Comparison of ENCODE assay signal across 23 cellular contexts in the genomic region with DNA sequence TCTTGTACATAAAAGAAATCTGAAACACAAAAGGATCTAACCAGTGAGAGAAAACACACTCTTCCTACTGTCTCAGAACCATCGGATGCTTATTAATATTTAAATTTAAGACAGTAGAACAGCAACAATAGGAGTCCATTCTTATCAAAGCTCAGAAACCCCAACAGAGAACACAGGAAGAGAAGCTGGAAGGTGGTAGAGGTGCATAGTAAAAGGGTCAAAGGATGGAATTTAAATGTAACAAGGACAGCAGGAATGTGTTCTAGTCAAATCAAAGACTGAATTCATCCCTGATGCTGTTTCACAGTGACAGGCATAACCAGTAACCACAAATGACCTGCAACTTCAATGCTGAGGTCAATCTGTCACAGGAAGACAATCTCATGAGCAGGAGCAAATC.
"Had no signal": no experiment of that assay in that cellular context is flagged by ENCODE, and none has a peak within 500 bp of the region (broad histone marks: within the 10 kb centered on the region; RNA-seq: fewer than 3 reads in every experiment).

No MANE protein-coding gene starts in this region.

- ATAC-seq: HepG2, T-helper 17 cell had no signal

- DNase-seq: IMR-90, Karpas-422, KG1, MM.1S, NCI-H1092 treated with DMSO at 0.1 percent for 48 hours, NCI-H1417, NCI-H1436 treated with DMSO at 0.1 percent for 48 hours, NCI-H1694, NCI-H187 treated with DMSO at 0.1 percent for 48 hours, NCI-H2029 treated with DMSO at 0.1 percent for 48 hours, NCI-H2171 treated with DMSO at 0.1 percent for 48 hours, NCI-H345, NCI-H446 treated with DMSO at 0.1 percent for 48 hours, NCI-H510A treated with DMSO at 0.1 percent for 48 hours, NCI-H526, Right ventricle myocardium superior, RPMI8226, SIG-M5, SK-N-SH, SW 1271, T-helper 1 cell, T-helper 17 cell had no signal

- H3K9me3 ChIP-seq: SK-N-SH had no signal
